16 cellular contexts compared by ENCODE assay signal in the genomic region with DNA sequence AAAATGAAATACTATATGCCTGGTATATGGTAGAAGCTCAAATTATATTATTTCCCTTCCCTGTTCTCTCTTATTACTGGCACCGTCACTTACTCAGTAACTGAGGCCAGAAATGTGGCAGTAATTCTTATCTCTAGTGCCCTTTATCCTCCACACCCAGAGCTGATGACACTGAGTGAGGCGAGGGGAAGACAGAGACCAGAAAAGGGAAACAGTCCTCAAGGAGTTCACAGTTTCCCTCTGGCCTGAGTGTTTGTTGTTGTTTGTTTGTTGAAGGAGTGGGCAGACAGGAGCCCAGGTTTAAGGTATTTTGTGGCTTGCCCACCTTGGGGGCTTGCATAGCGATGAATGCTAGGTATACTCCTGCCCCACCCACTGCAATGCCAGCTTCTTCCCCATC.
"Had no signal": no experiment of that assay in that cellular context is flagged by ENCODE, and none has a peak within 500 bp of the region (broad histone marks: within the 10 kb centered on the region; RNA-seq: fewer than 3 reads in every experiment).

No MANE protein-coding gene starts in this region.

- H3K9me3 ChIP-seq: adrenal gland, gastroesophageal sphincter, right lobe of liver, upper lobe of left lung had no signal

- H3K36me3 ChIP-seq: adrenal gland, gastroesophageal sphincter, right lobe of liver, upper lobe of left lung, WERI-Rb-1 had no signal

- ATAC-seq: gastroesophageal sphincter had no signal

- H3K4me1 Mint-ChIP-seq: nephron had no signal

- H3K4me1 ChIP-seq: adrenal gland, gastroesophageal sphincter, right lobe of liver, upper lobe of left lung had no signal

- H3K27me3 ChIP-seq: adrenal gland, right lobe of liver, upper lobe of left lung had no signal

- H3K27ac Mint-ChIP-seq: activated CD4-positive, alpha-beta T cell treated with anti-CD3 and anti-CD28 coated beads, Interleukin-2, amount 10 ng/mL, durations not matched to agents 24 days and 14 days; nephron; progenitor cell of endocrine pancreas had no signal

- H3K9me3 Mint-ChIP-seq: activated CD4-positive, alpha-beta T cell treated with anti-CD3 and anti-CD28 coated beads, Interleukin-2, amount 10 ng/mL, durations not matched to agents 24 days and 14 days; nephron had no signal

- H3K4me3 ChIP-seq: adrenal gland, coronary artery, gastroesophageal sphincter, right lobe of liver, upper lobe of left lung had no signal

- H3K4me3 Mint-ChIP-seq: activated CD4-positive, alpha-beta T cell treated with anti-CD3 and anti-CD28 coated beads, Interleukin-2, amount 10 ng/mL, durations not matched to agents 24 days and 14 days; nephron had no signal

- H3K27ac ChIP-seq: adrenal gland, coronary artery, gastroesophageal sphincter, right lobe of liver, upper lobe of left lung, WERI-Rb-1 had no signal

- DNase-seq: activated CD4-positive, alpha-beta T cell treated with anti-CD3 and anti-CD28 coated beads, Interleukin-2, amount 10 ng/mL, durations not matched to agents 24 days and 14 days; activated naive CD4-positive, alpha-beta T cell treated with anti-CD3 and anti-CD28 coated beads, Interleukin-2, amount 50 U/mL, for 16 hours; adrenal gland; caudate nucleus; effector CD4-positive, alpha-beta T cell; hypothalamus; occipital lobe; right lobe of liver; stimulated activated CD4-positive, alpha-beta T cell treated with anti-CD3 and anti-CD28 coated beads, Interleukin-2, amount 100 ng/mL, for 24 hours; stimulated activated naive CD4-positive, alpha-beta T cell treated with Interleukin-2 at 50 U/mL for 16 hours; upper lobe of left lung had no signal
